Comparison of ENCODE assay signal across 8 cellular contexts in the genomic region with DNA sequence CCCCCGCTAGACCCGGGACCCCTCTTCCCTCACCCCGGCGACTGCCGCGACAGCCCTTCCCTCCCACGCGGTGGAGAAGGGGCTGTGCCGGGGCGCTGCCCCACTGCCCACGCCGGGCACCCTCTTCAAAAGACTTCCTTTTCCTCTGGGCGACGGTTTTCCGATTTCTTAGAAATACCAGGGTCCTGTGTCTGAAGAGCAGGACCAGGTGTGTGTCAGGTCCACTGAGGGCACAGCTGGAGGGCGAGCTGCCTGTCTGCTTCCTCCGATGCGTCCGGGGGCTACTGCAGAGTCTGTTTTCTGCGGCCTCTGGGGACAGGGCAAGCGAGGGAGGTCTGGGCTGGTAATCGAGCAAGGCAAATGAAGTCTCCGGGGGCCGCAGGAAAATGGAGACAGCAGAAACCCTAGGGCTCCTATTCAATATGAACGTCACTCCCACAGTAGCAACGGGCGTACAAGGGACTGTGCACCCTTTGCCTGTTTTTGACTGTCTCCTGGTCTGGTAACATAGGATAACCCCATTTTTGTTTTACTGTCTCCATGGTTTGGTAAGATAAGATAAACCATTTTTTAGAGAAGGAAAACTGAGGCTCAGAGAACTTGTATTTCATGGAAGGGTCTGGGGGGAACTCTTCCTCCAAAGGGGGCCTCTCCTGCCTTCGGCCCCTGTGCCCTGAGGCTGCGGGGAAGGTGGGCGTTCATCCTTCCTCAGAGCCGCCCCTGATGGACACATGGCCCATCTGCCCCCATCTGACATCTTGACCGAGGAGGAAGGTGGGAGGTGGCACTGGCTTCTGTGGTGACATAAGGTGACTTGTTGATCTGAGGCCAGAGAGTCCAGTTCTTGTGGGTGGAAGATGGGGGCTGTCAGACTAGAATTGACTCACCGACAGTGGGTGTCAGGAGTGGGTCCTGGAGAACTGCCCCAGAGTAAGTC. TPM values are rescaled to one million over a fixed set of nuclear protein-coding genes. Genes with fewer than 3 reads are reported as not detected.
DNase-seq lines count a peak whose midpoint lies in the region; ATAC-seq and TF ChIP-seq lines count a peak whose summit lies in the region.

No MANE protein-coding gene starts in this region.

- H3K14ac ChIP-seq in mesenchymal stem cell (ENCODE audit: low read length in 2 of 2): peak overlapping the region in 1 of 2 experiments; percentile 66

- no peaks in the 10 kb centered on the region for H3K9me3 ChIP-seq in mesenchymal stem cell (ENCODE audit: control insufficient read depth, low read length)
- no peaks in the 10 kb centered on the region for H3K9me3 ChIP-seq in PC-3 (ENCODE audit: low read length)

- H2AK5ac ChIP-seq in mesenchymal stem cell (ENCODE audit: low read length, severe bottlenecking): no peak overlapping the region

- TF ChIP-seq CTCF in GM12864 (IDR thresholded peaks at IDR 0.05; ENCODE audit: low read depth, low read length, missing control alignments): no peak
- TF ChIP-seq CTCF in PC-3 (conservative IDR thresholded peaks at IDR 0.05; ENCODE audit: low read depth, low read length): no peak

- WGBS in mesenchymal stem cell: 32% methylated on average over 33 of the region's 33 CpGs

- H4K20me1 ChIP-seq in PC-3 (ENCODE audit: low read length): no peaks in the 10 kb centered on the region

- no peak overlapping the region for H2BK5ac ChIP-seq in mesenchymal stem cell (ENCODE audit: low read depth, low read length, poor library complexity, severe bottlenecking)

- H4K91ac ChIP-seq in mesenchymal stem cell (ENCODE audit: low read length): peak overlapping the region; percentile 83

- H3K36me3 ChIP-seq in mesenchymal stem cell (ENCODE audit: control insufficient read depth in 1 of 2, insufficient read depth in 2 of 2, low read depth in 1 of 2, low read length in 2 of 2) (no peaks in the 10 kb centered on the region), PC-3 (ENCODE audit: low read depth, low read length) (no peaks in the 10 kb centered on the region)

- H3K18ac ChIP-seq in mesenchymal stem cell (ENCODE audit: low read depth in 1 of 2, low read length in 2 of 2): peak overlapping the region; percentile 81 to 87

- no peaks in the 10 kb centered on the region for H3K9me2 ChIP-seq in PC-3 (replicated peaks; ENCODE audit: low read length)

- peak overlapping the region; percentile 61 to 82 for H3K4ac ChIP-seq in mesenchymal stem cell (ENCODE audit: low read depth in 1 of 2, low read length in 2 of 2)

- no TSS peak for BruUV-seq in PC-3 (replicated peaks; lab: Mats Ljungman, UMichigan)

- intact Hi-C loops in PC-3 (cut with micrococcal nuclease): no loop called here

- H2AFZ ChIP-seq in mesenchymal stem cell (ENCODE audit: low read depth, low read length) (peak overlapping the region; percentile 79), PC-3 (ENCODE audit: low read length) (no peak overlapping the region)

- no peaks in the 10 kb centered on the region for H3F3A ChIP-seq in PC-3 (ENCODE audit: low read length, unreplicated experiment)

- peak overlapping the region; percentile 88 for H3K4me2 ChIP-seq in mesenchymal stem cell (ENCODE audit: low read length, poor library complexity, severe bottlenecking)
- no peak overlapping the region for H3K4me2 ChIP-seq in PC-3 (ENCODE audit: low read length)

- H2BK120ac ChIP-seq in mesenchymal stem cell (ENCODE audit: low read depth, low read length): peak overlapping the region; percentile 49

- DNase-seq in GM12864 (ENCODE audit: low read depth) (no peak), mesenchymal stem cell (peak; percentile 32), PC-3 (no peak)
- no peak for DNase-seq in NK-92 treated with Interleukin-12 subunit alpha and Interleukin-12 subunit beta, amount 100 ng/mL, for 24 hours (lab: John Stamatoyannopoulos, UW)

- H4K8ac ChIP-seq in mesenchymal stem cell (ENCODE audit: low read length): no peak overlapping the region

- peak overlapping the region; percentile 57 for H2BK15ac ChIP-seq in mesenchymal stem cell (ENCODE audit: low read depth, poor library complexity, severe bottlenecking)

- H3K27me3 ChIP-seq in mesenchymal stem cell (ENCODE audit: control insufficient read depth in 1 of 2, insufficient read depth in 1 of 2, low read length in 2 of 2): peaks cover 0 to 3% of the 10 kb centered on the region in 2 experiments
- H3K27me3 ChIP-seq in PC-3 (ENCODE audit: low read length): no peaks in the 10 kb centered on the region

- H3K4me3 ChIP-seq in GM12864 (ENCODE audit: low read depth, low read length) (peak overlapping the region; percentile 86), mesenchymal stem cell (ENCODE audit: insufficient read depth in 1 of 2, low read depth in 1 of 2, low read length in 2 of 2) (peak overlapping the region in 1 of 2 experiments; percentile 92), PC-3 (ENCODE audit: low read length) (no peak overlapping the region)

- H3K23ac ChIP-seq in mesenchymal stem cell (ENCODE audit: low read length in 2 of 2): peak overlapping the region in 1 of 2 experiments; percentile 77

- no peaks in the 10 kb centered on the region for H3K79me2 ChIP-seq in PC-3 (ENCODE audit: low read length)

- H3K4me1 ChIP-seq in mesenchymal stem cell (ENCODE audit: control insufficient read depth, insufficient read depth, low read depth, low read length) (peaks cover 16% of the 10 kb centered on the region), PC-3 (ENCODE audit: insufficient read depth, low read length) (no peaks in the 10 kb centered on the region)

- H3K27ac ChIP-seq in angular gyrus (ENCODE audit: low read depth, low read length) (peak overlapping the region; percentile 44), mesenchymal stem cell (ENCODE audit: low read length, poor library complexity, severe bottlenecking) (no peak overlapping the region), PC-3 (ENCODE audit: low read length) (no peak overlapping the region)

- POLR2A ChIA-PET in PC-3 (lab: Charles Lee; ENCODE audit: unreplicated experiment): no interaction called here

- CTCF ChIA-PET in PC-3 (lab: Charles Lee): no interaction called here

- H3K9ac ChIP-seq in mesenchymal stem cell (ENCODE audit: low read length) (peak overlapping the region; percentile 90), PC-3 (ENCODE audit: low read length) (no peak overlapping the region)

- peak overlapping the region in 1 of 2 experiments; percentile 80 for H2BK12ac ChIP-seq in mesenchymal stem cell (ENCODE audit: low read length in 2 of 2)

- peak; percentile 8 for ATAC-seq in HG03097 (IDR thresholded peaks at IDR 0.05; ENCODE audit: low FRiP score, unreplicated experiment)
- no peak for ATAC-seq in HG03139 (IDR thresholded peaks at IDR 0.05; ENCODE audit: unreplicated experiment)
- ATAC-seq in PC-3: no peak
- ATAC-seq in HG03571 (IDR thresholded peaks at IDR 0.05; ENCODE audit: unreplicated experiment): no peak

- H3K79me1 ChIP-seq in mesenchymal stem cell (replicated peaks; ENCODE audit: low read length, poor library complexity, severe bottlenecking): no peaks in the 10 kb centered on the region

RNA-seq across cellular contexts. Expression of a gene that starts 1.0 kb away (rescaled TPM):
- polyA plus RNA-seq in mesenchymal stem cell (2013, experiment 1 of 2): 35.0 TPM
- 35.2 TPM for polyA plus RNA-seq in mesenchymal stem cell (2013, experiment 2 of 2)
- total RNA-seq in PC-3 (2014; rRNA removed): 0.29 and 1.3 TPM in 2 replicates
